In genomic region chr19:4089400-4089908, GRCh38 we compare ENCODE assay signal across 7 cellular contexts. TPM values are rescaled to one million over a fixed set of nuclear protein-coding genes. Genes with fewer than 3 reads are reported as not detected.
A peak's percentile ranks its signal among the peaks of the same experiment; 100 is the strongest.
DNase-seq lines count a peak whose midpoint lies in the region; ATAC-seq and TF ChIP-seq lines count a peak whose summit lies in the region.

No MANE protein-coding gene starts in this region.

- H3K4me3 Mint-ChIP-seq in immature natural killer cell, result peak overlapping the region; percentile 77 to 85 (median 79)

- H3K9me3 ChIP-seq in tibial nerve, result no peaks in the 10 kb centered on the region
- no peaks in the 10 kb centered on the region for H3K9me3 ChIP-seq in SJCRH30 (replicated peaks)

- TF ChIP-seq EP300 in tibial nerve (IDR thresholded peaks at IDR 0.05), result peak in 1 of 2 donors; percentile 18

- peaks cover 0 to 17% (median 1%) of the 10 kb centered on the region in 4 donors for H3K4me1 ChIP-seq in tibial nerve
- no peaks in the 10 kb centered on the region for H3K4me1 ChIP-seq in SJCRH30

- WGBS in tibial nerve, 2 donors, result 71 to 79% methylated on average over 21 to 26 of the region's 26 CpGs

- H3K27me3 Mint-ChIP-seq in immature natural killer cell (ENCODE audit: low read depth in 3 of 3), result peaks cover 19 to 24% (median 22%) of the 10 kb centered on the region in 3 donors

- peaks cover 51 to 57% of the 10 kb centered on the region in 2 donors for H3K4me1 Mint-ChIP-seq in immature natural killer cell

- peak; percentile 57 for ATAC-seq in HG02938 (IDR thresholded peaks at IDR 0.05; ENCODE audit: unreplicated experiment)

- H3K27me3 ChIP-seq in tibial nerve (no peaks in the 10 kb centered on the region), SJCRH30 (no peaks in the 10 kb centered on the region)

- peak; percentile 18 for DNase-seq in activated CD4-positive, alpha-beta T cell treated with anti-CD3 and anti-CD28 coated beads, Interleukin-2, amount 50 U/mL, for 1 hour
- peak; percentile 82 to 87 (median 86) for DNase-seq in immature natural killer cell
- DNase-seq in tibial nerve (ENCODE audit: low spot score in 2 of 2), result no peak
- DNase-seq in DMS153 (lab: John Stamatoyannopoulos, UW), result no peak
- no peak for DNase-seq in SJCRH30
- DNase-seq in NK-92 treated with Interleukin-12 subunit alpha and Interleukin-12 subunit beta, amount 100 ng/mL, for 24 hours (lab: John Stamatoyannopoulos, UW), result no peak

- H3K36me3 ChIP-seq in tibial nerve, result peaks cover 0 to 61% (median 5%) of the 10 kb centered on the region in 3 donors
- H3K36me3 ChIP-seq in SJCRH30, result no peaks in the 10 kb centered on the region; the same call in 1 of the 2 replicates

- no peak for TF ChIP-seq POLR2A in tibial nerve (IDR thresholded peaks at IDR 0.05)

- no peaks in the 10 kb centered on the region for H3K9me3 Mint-ChIP-seq in immature natural killer cell

- H3K27ac Mint-ChIP-seq in immature natural killer cell, result peak overlapping the region; percentile 92 to 98 (median 97)

- TF ChIP-seq CTCF in tibial nerve (IDR thresholded peaks at IDR 0.05), result no peak

- H3K36me3 Mint-ChIP-seq in immature natural killer cell, result peaks cover 0 to 4% (median 4%) of the 10 kb centered on the region in 3 donors

- H3K27ac ChIP-seq in tibial nerve (peak overlapping the region in 3 of 4 donors; percentile 30 to 67 (median 43)), SJCRH30 (no peak overlapping the region)

- peak overlapping the region in 1 of 4 donors; percentile 39 for H3K4me3 ChIP-seq in tibial nerve
- H3K4me3 ChIP-seq in SJCRH30, result no peak overlapping the region

RNA-seq across cellular contexts. Expression of gene ZBTB7A, which starts 22.8 kb away (rescaled TPM):
- 10 to 100 TPM; 10.2 to 62.3 (median 29.0) TPM for polyA plus RNA-seq in immature natural killer cell
- 10 to 100 TPM; 64.9 to 97.7 (median 86.7) TPM for total RNA-seq in tibial nerve
- total RNA-seq in SJCRH30 (2014; rRNA removed; shearing (Covaris generic)), result 8.2 and 8.6 TPM in 2 replicates

RNA-seq across cellular contexts. Expression of gene MAP2K2, which starts 34.5 kb away (rescaled TPM):
- 10 to 100 TPM; 75.5 to 96.0 (median 86.6) TPM for polyA plus RNA-seq in immature natural killer cell
- 100 to 1,000 TPM in 1 of 4 donors, 10 to 100 TPM in 3; 36.9 to 128 (median 75.0) TPM for total RNA-seq in tibial nerve
- total RNA-seq in SJCRH30 (2014; rRNA removed; shearing (Covaris generic)), result 118 and 122 TPM in 2 replicates

Comparison
In these comparisons a context has a peak if more than half of its experiments do, and no peak if none do; other contexts are left out.
1. DNase-seq: peak in activated CD4-positive, alpha-beta T cell treated with anti-CD3 and anti-CD28 coated beads, Interleukin-2, amount 50 U/mL, for 1 hour (single experiment) and immature natural killer cell (3 of 3); none in tibial nerve (0 of 2), DMS153 (single experiment), SJCRH30 (0 of 2) and NK-92 treated with Interleukin-12 subunit alpha and Interleukin-12 subunit beta, amount 100 ng/mL, for 24 hours (single experiment).